ENCODE assay signal across 2 cellular contexts in the genomic region with DNA sequence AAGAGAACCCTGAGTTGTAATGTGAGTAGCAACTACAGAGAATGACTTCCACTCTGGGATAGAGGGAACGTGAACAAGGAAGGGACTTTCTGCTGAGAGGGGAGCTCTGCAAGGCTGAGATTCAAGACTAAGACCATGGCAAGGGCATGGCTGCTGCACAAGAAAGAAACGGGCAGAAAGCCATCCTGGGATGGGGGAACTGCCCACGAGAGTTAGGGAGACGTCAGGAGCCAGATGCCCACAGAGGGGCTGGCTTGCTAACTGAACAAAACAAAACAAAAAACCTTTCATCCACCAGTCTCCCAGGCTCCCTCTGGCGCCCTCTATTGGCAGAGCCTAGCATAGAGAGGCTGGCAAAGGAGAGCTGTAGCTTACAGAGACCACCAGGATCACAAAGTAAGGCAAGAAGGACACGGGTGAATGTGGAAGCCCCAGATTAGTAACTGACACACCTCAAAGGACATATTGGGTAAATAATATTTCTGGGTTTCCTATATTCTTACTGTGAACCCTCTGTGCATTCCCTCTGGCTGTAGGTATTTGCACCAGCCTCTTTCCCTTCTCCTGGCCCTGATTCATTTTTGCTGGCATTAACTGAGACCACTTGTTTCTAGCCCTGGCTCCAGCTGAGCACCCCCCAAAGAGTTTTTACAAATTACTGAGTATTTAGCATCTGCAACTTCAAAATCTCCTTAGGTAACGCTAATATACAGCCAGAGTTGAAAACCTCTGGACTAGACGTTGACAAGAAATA.
TF ChIP-seq lines count a peak whose summit lies in the region.

No MANE protein-coding gene starts in this region.

TF ChIP-seq in HEK293, 187 proteins besides CTCF, POLR2A, EP300 and RAD21 (continues in another document):
- TF ChIP-seq, protein P1, sequence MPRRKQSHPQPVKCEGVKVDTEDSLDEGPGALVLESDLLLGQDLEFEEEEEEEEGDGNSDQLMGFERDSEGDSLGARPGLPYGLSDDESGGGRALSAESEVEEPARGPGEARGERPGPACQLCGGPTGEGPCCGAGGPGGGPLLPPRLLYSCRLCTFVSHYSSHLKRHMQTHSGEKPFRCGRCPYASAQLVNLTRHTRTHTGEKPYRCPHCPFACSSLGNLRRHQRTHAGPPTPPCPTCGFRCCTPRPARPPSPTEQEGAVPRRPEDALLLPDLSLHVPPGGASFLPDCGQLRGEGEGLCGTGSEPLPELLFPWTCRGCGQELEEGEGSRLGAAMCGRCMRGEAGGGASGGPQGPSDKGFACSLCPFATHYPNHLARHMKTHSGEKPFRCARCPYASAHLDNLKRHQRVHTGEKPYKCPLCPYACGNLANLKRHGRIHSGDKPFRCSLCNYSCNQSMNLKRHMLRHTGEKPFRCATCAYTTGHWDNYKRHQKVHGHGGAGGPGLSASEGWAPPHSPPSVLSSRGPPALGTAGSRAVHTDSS (tag by site-specific recombination; IDR thresholded peaks at IDR 0.05): no peak
- TF ChIP-seq, protein P2, sequence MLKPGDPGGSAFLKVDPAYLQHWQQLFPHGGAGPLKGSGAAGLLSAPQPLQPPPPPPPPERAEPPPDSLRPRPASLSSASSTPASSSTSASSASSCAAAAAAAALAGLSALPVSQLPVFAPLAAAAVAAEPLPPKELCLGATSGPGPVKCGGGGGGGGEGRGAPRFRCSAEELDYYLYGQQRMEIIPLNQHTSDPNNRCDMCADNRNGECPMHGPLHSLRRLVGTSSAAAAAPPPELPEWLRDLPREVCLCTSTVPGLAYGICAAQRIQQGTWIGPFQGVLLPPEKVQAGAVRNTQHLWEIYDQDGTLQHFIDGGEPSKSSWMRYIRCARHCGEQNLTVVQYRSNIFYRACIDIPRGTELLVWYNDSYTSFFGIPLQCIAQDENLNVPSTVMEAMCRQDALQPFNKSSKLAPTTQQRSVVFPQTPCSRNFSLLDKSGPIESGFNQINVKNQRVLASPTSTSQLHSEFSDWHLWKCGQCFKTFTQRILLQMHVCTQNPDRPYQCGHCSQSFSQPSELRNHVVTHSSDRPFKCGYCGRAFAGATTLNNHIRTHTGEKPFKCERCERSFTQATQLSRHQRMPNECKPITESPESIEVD (tag by site-specific recombination; IDR thresholded peaks at IDR 0.05): no peak
- TF ChIP-seq, protein P3, sequence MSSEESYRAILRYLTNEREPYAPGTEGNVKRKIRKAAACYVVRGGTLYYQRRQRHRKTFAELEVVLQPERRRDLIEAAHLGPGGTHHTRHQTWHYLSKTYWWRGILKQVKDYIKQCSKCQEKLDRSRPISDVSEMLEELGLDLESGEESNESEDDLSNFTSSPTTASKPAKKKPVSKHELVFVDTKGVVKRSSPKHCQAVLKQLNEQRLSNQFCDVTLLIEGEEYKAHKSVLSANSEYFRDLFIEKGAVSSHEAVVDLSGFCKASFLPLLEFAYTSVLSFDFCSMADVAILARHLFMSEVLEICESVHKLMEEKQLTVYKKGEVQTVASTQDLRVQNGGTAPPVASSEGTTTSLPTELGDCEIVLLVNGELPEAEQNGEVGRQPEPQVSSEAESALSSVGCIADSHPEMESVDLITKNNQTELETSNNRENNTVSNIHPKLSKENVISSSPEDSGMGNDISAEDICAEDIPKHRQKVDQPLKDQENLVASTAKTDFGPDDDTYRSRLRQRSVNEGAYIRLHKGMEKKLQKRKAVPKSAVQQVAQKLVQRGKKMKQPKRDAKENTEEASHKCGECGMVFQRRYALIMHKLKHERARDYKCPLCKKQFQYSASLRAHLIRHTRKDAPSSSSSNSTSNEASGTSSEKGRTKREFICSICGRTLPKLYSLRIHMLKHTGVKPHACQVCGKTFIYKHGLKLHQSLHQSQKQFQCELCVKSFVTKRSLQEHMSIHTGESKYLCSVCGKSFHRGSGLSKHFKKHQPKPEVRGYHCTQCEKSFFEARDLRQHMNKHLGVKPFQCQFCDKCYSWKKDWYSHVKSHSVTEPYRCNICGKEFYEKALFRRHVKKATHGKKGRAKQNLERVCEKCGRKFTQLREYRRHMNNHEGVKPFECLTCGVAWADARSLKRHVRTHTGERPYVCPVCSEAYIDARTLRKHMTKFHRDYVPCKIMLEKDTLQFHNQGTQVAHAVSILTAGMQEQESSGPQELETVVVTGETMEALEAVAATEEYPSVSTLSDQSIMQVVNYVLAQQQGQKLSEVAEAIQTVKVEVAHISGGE (tag by site-specific recombination; conservative IDR thresholded peaks at IDR 0.05; ENCODE audit: low read depth): no peak
- TF ChIP-seq ZNF132 (tag by site-specific recombination; IDR thresholded peaks at IDR 0.05; ENCODE audit: borderline replicate concordance) (no peak), ZBTB17 (tag by site-specific recombination; IDR thresholded peaks at IDR 0.05) (0 out of 2 replicates have a peak, but pooled peaks have one; percentile 23), ZNF138 (tag by site-specific recombination; IDR thresholded peaks at IDR 0.05; ENCODE audit: borderline replicate concordance) (no peak), SP7 (tag by site-specific recombination; IDR thresholded peaks at IDR 0.05) (no peak), ZNF274 (IDR thresholded peaks at IDR 0.05; ENCODE audit: low read length) (no peak), ZNF274 (tag by site-specific recombination; IDR thresholded peaks at IDR 0.05; ENCODE audit: borderline replicate concordance) (no peak), ZNF292 (tag by site-specific recombination; IDR thresholded peaks at IDR 0.05; ENCODE audit: borderline replicate concordance, low read depth) (no peak), ZNF654 (tag by site-specific recombination; IDR thresholded peaks at IDR 0.05; ENCODE audit: low read depth) (peak; percentile 53), ZNF585B (tag by site-specific recombination; IDR thresholded peaks at IDR 0.05) (no peak), KLF1 (tag by site-specific recombination; IDR thresholded peaks at IDR 0.05) (no peak)
- TF ChIP-seq, protein P4, sequence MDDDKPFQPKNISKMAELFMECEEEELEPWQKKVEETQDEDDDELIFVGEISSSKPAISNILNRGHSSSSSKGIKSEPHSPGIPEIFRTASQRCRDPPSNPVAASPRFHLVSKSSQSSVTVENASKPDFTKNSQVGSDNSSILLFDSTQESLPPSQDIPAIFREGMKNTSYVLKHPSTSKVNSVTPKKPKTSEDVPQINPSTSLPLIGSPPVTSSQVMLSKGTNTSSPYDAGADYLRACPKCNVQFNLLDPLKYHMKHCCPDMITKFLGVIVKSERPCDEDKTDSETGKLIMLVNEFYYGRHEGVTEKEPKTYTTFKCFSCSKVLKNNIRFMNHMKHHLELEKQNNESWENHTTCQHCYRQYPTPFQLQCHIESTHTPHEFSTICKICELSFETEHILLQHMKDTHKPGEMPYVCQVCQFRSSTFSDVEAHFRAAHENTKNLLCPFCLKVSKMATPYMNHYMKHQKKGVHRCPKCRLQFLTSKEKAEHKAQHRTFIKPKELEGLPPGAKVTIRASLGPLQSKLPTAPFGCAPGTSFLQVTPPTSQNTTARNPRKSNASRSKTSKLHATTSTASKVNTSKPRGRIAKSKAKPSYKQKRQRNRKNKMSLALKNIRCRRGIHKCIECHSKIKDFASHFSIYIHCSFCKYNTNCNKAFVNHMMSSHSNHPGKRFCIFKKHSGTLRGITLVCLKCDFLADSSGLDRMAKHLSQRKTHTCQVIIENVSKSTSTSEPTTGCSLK (tag by site-specific recombination; IDR thresholded peaks at IDR 0.05): no peak
- TF ChIP-seq, protein P5, sequence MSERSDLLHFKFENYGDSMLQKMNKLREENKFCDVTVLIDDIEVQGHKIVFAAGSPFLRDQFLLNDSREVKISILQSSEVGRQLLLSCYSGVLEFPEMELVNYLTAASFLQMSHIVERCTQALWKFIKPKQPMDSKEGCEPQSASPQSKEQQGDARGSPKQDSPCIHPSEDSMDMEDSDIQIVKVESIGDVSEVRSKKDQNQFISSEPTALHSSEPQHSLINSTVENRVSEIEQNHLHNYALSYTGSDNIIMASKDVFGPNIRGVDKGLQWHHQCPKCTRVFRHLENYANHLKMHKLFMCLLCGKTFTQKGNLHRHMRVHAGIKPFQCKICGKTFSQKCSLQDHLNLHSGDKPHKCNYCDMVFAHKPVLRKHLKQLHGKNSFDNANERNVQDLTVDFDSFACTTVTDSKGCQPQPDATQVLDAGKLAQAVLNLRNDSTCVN (tag by site-specific recombination; optimal IDR thresholded peaks at IDR 0.05): no peak

TF ChIP-seq in GM12891, 5 proteins besides CTCF, POLR2A, EP300 and RAD21 (continued from another document):
- no peak for TF ChIP-seq POLR2AphosphoS5 (IDR thresholded peaks at IDR 0.05; ENCODE audit: low read depth, low read length)
- TF ChIP-seq SPI1 (IDR thresholded peaks at IDR 0.05; ENCODE audit: low read depth, low read length): no peak
